ENCODE assay signal across 15 cellular contexts in genomic region chr13:29676941-29677452, GRCh38.
A peak's percentile ranks its signal among the peaks of the same experiment; 100 is the strongest.
DNase-seq lines count a peak whose midpoint lies in the region; ATAC-seq and TF ChIP-seq lines count a peak whose summit lies in the region.
"Had no signal": no experiment of that assay in that cellular context is flagged by ENCODE, and none has a peak within 500 bp of the region (broad histone marks: within the 10 kb centered on the region; RNA-seq: fewer than 3 reads in every experiment).

No MANE protein-coding gene starts in this region.

- H2AK9ac ChIP-seq in IMR-90 (replicated peaks; ENCODE audit: low read depth, low read length, poor library complexity): no peak overlapping the region

- peaks cover 4% of the 10 kb centered on the region; the same call in 1 of the 2 replicates for H3K9me1 ChIP-seq in IMR-90 (ENCODE audit: insufficient read depth, low read length)

- H3K4me2 ChIP-seq in IMR-90 (ENCODE audit: low read depth, low read length): no peak overlapping the region

- H3K18ac ChIP-seq in IMR-90 (ENCODE audit: low read depth, low read length): no peak overlapping the region

- POLR2A ChIA-PET in IMR-90 (lab: Charles Lee; ENCODE audit: unreplicated experiment): no interaction called here

- TF ChIP-seq CTCF in 22Rv1 (IDR thresholded peaks at IDR 0.05): peak; percentile 13; the same call in 1 of the 2 replicates
- no peak for TF ChIP-seq CTCF in IMR-90 (conservative IDR thresholded peaks at IDR 0.05; ENCODE audit: low read depth, low read length)
- TF ChIP-seq CTCF in astrocyte of the spinal cord (IDR thresholded peaks at IDR 0.05; ENCODE audit: low read depth, low read length): no peak
- TF ChIP-seq CTCF in CD14-positive monocyte (IDR thresholded peaks at IDR 0.05): no peak

- H3K79me1 ChIP-seq in IMR-90 (ENCODE audit: low read depth in 1 of 2, low read length in 2 of 2): no peaks in the 10 kb centered on the region

- peak overlapping the region; percentile 7 for H2AFZ ChIP-seq in IMR-90 (replicated peaks; ENCODE audit: low read length, poor library complexity)

- no peaks in the 10 kb centered on the region for H3K9me3 ChIP-seq in IMR-90 (ENCODE audit: control insufficient read depth, insufficient read depth, low read length)

- H3K4me3 ChIP-seq in IMR-90 (ENCODE audit: insufficient read depth, low read depth, low read length) (no peak overlapping the region), astrocyte of the spinal cord (ENCODE audit: low read depth, low read length) (no peak overlapping the region)
- H3K4me3 ChIP-seq: dorsolateral prefrontal cortex, K562 had no signal

- no peaks in the 10 kb centered on the region for H3K36me3 Mint-ChIP-seq in CD14-positive monocyte

- H4K8ac ChIP-seq in IMR-90 (ENCODE audit: low read depth in 2 of 2, low read length in 2 of 2): no peak overlapping the region

- no peak overlapping the region for H2AK5ac ChIP-seq in IMR-90 (ENCODE audit: low read depth, low read length)

- H3K9me3 Mint-ChIP-seq in CD14-positive monocyte: peaks cover 0 to 14% (median 3%) of the 10 kb centered on the region in 7 donors
- H3K9me3 Mint-ChIP-seq: activated naive CD8-positive, alpha-beta T cell treated with anti-CD3 and anti-CD28 coated beads, Interleukin-2, amount 50 U/mL, for 24 hours had no signal

- peak; percentile 2 for DNase-seq in IMR-90
- DNase-seq in astrocyte of the spinal cord (ENCODE audit: low read depth, low spot score): peak; percentile 2
- peak; percentile 73 for DNase-seq in kidney tubule cell (ENCODE audit: low spot score)
- no peak for DNase-seq in caudate nucleus (lab: John Stamatoyannopoulos, UW)
- DNase-seq in NCI-H1930 (lab: John Stamatoyannopoulos, UW): no peak
- DNase-seq in activated CD4-positive, CD25-positive, alpha-beta regulatory T cell treated with anti-CD3 and anti-CD28 coated beads, Interleukin-2, amount 50 U/mL, for 72 hours: no peak
- DNase-seq in CD14-positive monocyte (ENCODE audit: low spot score): no peak
- DNase-seq: activated CD8-positive, alpha-beta memory T cell treated with anti-CD3 and anti-CD28 coated beads, Interleukin-2, amount 50 U/mL, for 48 hours; activated naive CD8-positive, alpha-beta T cell treated with anti-CD3 and anti-CD28 coated beads, Interleukin-2, amount 50 U/mL, for 24 hours; DND-41; NCI-H2227 treated with DMSO at 0.1 percent for 48 hours; SHP77 treated with DMSO at 0.1 percent for 48 hours had no signal

- 0 out of 2 replicates have a peak overlapping the region, but pooled peaks have one; percentile 53 for H3K14ac ChIP-seq in IMR-90 (replicated peaks; ENCODE audit: low read depth, low read length)

- H3K27ac ChIP-seq in 22Rv1: no peak overlapping the region
- no peak overlapping the region for H3K27ac ChIP-seq in IMR-90 (ENCODE audit: insufficient read depth, low read length)
- no peak overlapping the region for H3K27ac ChIP-seq in caudate nucleus (ENCODE audit: low read depth, low read length)
- H3K27ac ChIP-seq: dorsolateral prefrontal cortex had no signal

- in situ Hi-C loops in IMR-90 (cut with MboI; ENCODE audit: low sequenced_read_pairs): no loop called here
- in situ Hi-C loops in astrocyte of the spinal cord (cut with HindIII; ENCODE audit: low sequenced_read_pairs): no loop called here

- H2BK20ac ChIP-seq in IMR-90 (ENCODE audit: low read depth, low read length): no peak overlapping the region

- peaks cover 3% of the 10 kb centered on the region; the same call in 1 of the 2 replicates for H3K4me1 ChIP-seq in IMR-90 (ENCODE audit: control insufficient read depth, insufficient read depth, low read length)

- TF ChIP-seq POLR2A in IMR-90 (IDR thresholded peaks at IDR 0.05; ENCODE audit: low read depth, low read length): no peak

- ATAC-seq in IMR-90 (ENCODE audit: low read depth): no peak
- ATAC-seq: activated naive CD8-positive, alpha-beta T cell treated with anti-CD3 and anti-CD28 coated beads, Interleukin-2, amount 50 U/mL, for 24 hours; K562 had no signal

- no peaks in the 10 kb centered on the region for H3K36me3 ChIP-seq in IMR-90 (ENCODE audit: control insufficient read depth, insufficient read depth, low read length)

- H3K27me3 ChIP-seq in IMR-90 (ENCODE audit: control insufficient read depth, insufficient read depth, low read length): peaks cover 5% of the 10 kb centered on the region

- no peak overlapping the region for H2BK120ac ChIP-seq in IMR-90 (ENCODE audit: low read depth, low read length)

- TF ChIP-seq RAD21 in IMR-90 (IDR thresholded peaks at IDR 0.05; ENCODE audit: low read length): no peak

- no peak overlapping the region for H3K4me3 Mint-ChIP-seq in CD14-positive monocyte
- H3K4me3 Mint-ChIP-seq: activated naive CD8-positive, alpha-beta T cell treated with anti-CD3 and anti-CD28 coated beads, Interleukin-2, amount 50 U/mL, for 24 hours had no signal

- H4K5ac ChIP-seq in IMR-90 (ENCODE audit: low read depth, low read length): no peak overlapping the region

- no peaks in the 10 kb centered on the region for H4K20me1 ChIP-seq in IMR-90 (ENCODE audit: insufficient read depth, low read length)

- peak overlapping the region; percentile 9; the same call in 1 of the 2 replicates for H3K23ac ChIP-seq in IMR-90 (ENCODE audit: low read depth, low read length)

- CTCF ChIA-PET in IMR-90 (lab: Yijun Ruan, JAX): interaction anchor here (1.3 kb wide), 1 partner anchor 169 kb away, joined by 4 read pairs; no protein-coding TSS in a partner anchor

- H4K91ac ChIP-seq in IMR-90 (ENCODE audit: insufficient read depth, low read depth, low read length): no peak overlapping the region

- no peak overlapping the region for H3K9ac ChIP-seq in IMR-90 (ENCODE audit: low read depth, low read length)

- dilution Hi-C loops in IMR-90 (cut with HindIII; ENCODE audit: low sequenced_read_pairs, unreplicated experiment): no loop called here

- intact Hi-C loops in IMR-90 (cut with micrococcal nuclease): no loop called here
- intact Hi-C loops in CD14-positive monocyte (cut with micrococcal nuclease): no loop called here

- WGBS in IMR-90 (ENCODE audit: extremely low coverage in 2 of 2, insufficient read length in 1 of 2), 2 experiments: 94% methylated on average over 3 of the region's 9 CpGs; no CpG with 5 or more reads in 1 of the 2 experiments

- no TSS peak for BruUV-seq in IMR-90 (replicated peaks; lab: Mats Ljungman, UMichigan)

- H2BK15ac ChIP-seq in IMR-90 (ENCODE audit: low read depth, low read length): no peak overlapping the region

- no peaks in the 10 kb centered on the region for H3K4me1 Mint-ChIP-seq in CD14-positive monocyte
- H3K4me1 Mint-ChIP-seq: activated naive CD8-positive, alpha-beta T cell treated with anti-CD3 and anti-CD28 coated beads, Interleukin-2, amount 50 U/mL, for 24 hours had no signal

- no peak overlapping the region for H3K27ac Mint-ChIP-seq in CD14-positive monocyte
- H3K27ac Mint-ChIP-seq: activated naive CD8-positive, alpha-beta T cell treated with anti-CD3 and anti-CD28 coated beads, Interleukin-2, amount 50 U/mL, for 24 hours had no signal

- H3K27me3 Mint-ChIP-seq in CD14-positive monocyte (ENCODE audit: low read depth in 3 of 3): peaks cover under 1 to 11% (median 5%) of the 10 kb centered on the region in 3 donors

- H3K4ac ChIP-seq in IMR-90 (ENCODE audit: low read depth, low read length): no peak overlapping the region

- H2BK5ac ChIP-seq in IMR-90 (ENCODE audit: low read depth, low read length, poor library complexity, severe bottlenecking): no peak overlapping the region

- H3K56ac ChIP-seq in IMR-90 (ENCODE audit: extremely low read depth, insufficient read depth, low read length): no peak overlapping the region

TF ChIP-seq in IMR-90, 13 proteins besides CTCF, POLR2A, EP300 and RAD21:
- no peak for TF ChIP-seq SMC3 (IDR thresholded peaks at IDR 0.05; ENCODE audit: low read depth, low read length)
- TF ChIP-seq USF2 (IDR thresholded peaks at IDR 0.05; ENCODE audit: low read depth, low read length): no peak
- TF ChIP-seq RFX5 (IDR thresholded peaks at IDR 0.05; ENCODE audit: low read depth, low read length): no peak
- TF ChIP-seq CEBPB (IDR thresholded peaks at IDR 0.05; ENCODE audit: low read depth, low read length): no peak

Comparison
In these comparisons a context has a peak if more than half of its experiments do, and no peak if none do; other contexts are left out.
1. DNase-seq: peak in IMR-90 (single experiment), astrocyte of the spinal cord (single experiment) and kidney tubule cell (single experiment); none in caudate nucleus (0 of 61), NCI-H1930 (0 of 2), activated CD4-positive, CD25-positive, alpha-beta regulatory T cell treated with anti-CD3 and anti-CD28 coated beads, Interleukin-2, amount 50 U/mL, for 72 hours (single experiment) and CD14-positive monocyte (single experiment).